ENCODE assay signal across 26 cellular contexts in genomic region chrX:49214996-49215526, GRCh38. TPM values are rescaled to one million over a fixed set of nuclear protein-coding genes. Genes with fewer than 3 reads are reported as not detected.
"Had no signal": no experiment of that assay in that cellular context is flagged by ENCODE, and none has a peak within 500 bp of the region (broad histone marks: within the 10 kb centered on the region; RNA-seq: fewer than 3 reads in every experiment).

No MANE protein-coding gene starts in this region.

- H3K4me1 Mint-ChIP-seq: immature natural killer cell, mesothelial cell of epicardium had no signal

- H3K27me3 ChIP-seq: foreskin keratinocyte, hepatocyte had no signal

- H2AFZ ChIP-seq: hepatocyte had no signal

- H3K4me1 ChIP-seq: esophagus muscularis mucosa, foreskin keratinocyte, gastroesophageal sphincter, heart left ventricle, left ventricle myocardium inferior, lower lobe of right lung had no signal

- H3K36me3 Mint-ChIP-seq: immature natural killer cell, mesothelial cell of epicardium had no signal

- H3K9me3 Mint-ChIP-seq: immature natural killer cell had no signal

- H3K9me3 ChIP-seq: esophagus muscularis mucosa, gastroesophageal sphincter, heart left ventricle, left ventricle myocardium inferior, lower lobe of right lung, mucosa of descending colon had no signal

- H3K4me3 ChIP-seq: coronary artery, dorsolateral prefrontal cortex, esophagus muscularis mucosa, gastroesophageal sphincter, heart left ventricle, hepatocyte, left ventricle myocardium inferior, lower lobe of right lung, mucosa of descending colon had no signal

- DNase-seq: dermis blood vessel endothelial cell; dorsolateral prefrontal cortex; effector CD4-positive, alpha-beta T cell; effector memory CD4-positive, alpha-beta T cell; foreskin keratinocyte; heart left ventricle; hypothalamus; immature natural killer cell; islet precursor cell; kidney; kidney glomerular epithelial cell; left colon; left ventricle myocardium inferior; lower lobe of right lung; mesenchymal stem cell; mucosa of descending colon had no signal

- H3K27ac ChIP-seq: coronary artery, dorsolateral prefrontal cortex, esophagus muscularis mucosa, foreskin keratinocyte, gastroesophageal sphincter, heart left ventricle, hepatocyte, left ventricle myocardium inferior, lower lobe of right lung had no signal

- H3K79me2 ChIP-seq: hepatocyte had no signal

- H3K4me2 ChIP-seq: hepatocyte had no signal

- H3K4me3 Mint-ChIP-seq: immature natural killer cell, mesothelial cell of epicardium had no signal

- ATAC-seq: foreskin keratinocyte, gastroesophageal sphincter, heart left ventricle, left colon, left lobe of liver, lower lobe of right lung, mucosa of descending colon had no signal

- H3K36me3 ChIP-seq: esophagus muscularis mucosa, gastroesophageal sphincter, heart left ventricle, left ventricle myocardium inferior, lower lobe of right lung had no signal

- H3K27ac Mint-ChIP-seq: immature natural killer cell, mesothelial cell of epicardium had no signal

RNA-seq across cellular contexts. Expression of gene SYP, which starts 15.1 kb away (rescaled TPM):
- total RNA-seq: fibroblast of villous mesenchyme had no signal

RNA-seq across cellular contexts. Expression of gene CACNA1F, which starts 18.1 kb away (rescaled TPM):
- total RNA-seq: endothelial cell of umbilical vein, fibroblast of villous mesenchyme, foreskin keratinocyte, left lobe of liver, mesenteric fat pad had no signal
- polyA plus RNA-seq: endothelial cell of umbilical vein, fibroblast of lung had no signal
